8 cellular contexts compared by ENCODE assay signal in genomic region chr4:118278473-118279274, GRCh38.
DNase-seq lines count a peak whose midpoint lies in the region; ATAC-seq and TF ChIP-seq lines count a peak whose summit lies in the region.

No MANE protein-coding gene starts in this region.

- H3K4me1 ChIP-seq in mucosa of rectum (ENCODE audit: control insufficient read depth in 2 of 2, insufficient read depth in 2 of 2, low read length in 2 of 2), result peaks cover 26 to 28% of the 10 kb centered on the region in 2 donors

- TF ChIP-seq POLR2A in erythroblast (IDR thresholded peaks at IDR 0.05; ENCODE audit: low read length), result peak; percentile 99

- no peak for TF ChIP-seq RAD21 in Ishikawa (IDR thresholded peaks at IDR 0.05; ENCODE audit: low read depth)

- H3K27ac ChIP-seq in mucosa of rectum (ENCODE audit: low read depth in 2 of 2, low read length in 2 of 2), result peak overlapping the region; percentile 91 to 93

- H3K27me3 ChIP-seq in mucosa of rectum (ENCODE audit: control insufficient read depth in 2 of 2, insufficient read depth in 2 of 2, low read length in 2 of 2), result no peaks in the 10 kb centered on the region

- H3K4me3 ChIP-seq in mucosa of rectum (ENCODE audit: low read length in 2 of 2), result peak overlapping the region; percentile 75 to 96

- peak overlapping the region; percentile 86 to 97 for H3K9ac ChIP-seq in mucosa of rectum (ENCODE audit: low read depth in 1 of 2, low read length in 2 of 2)

- peak; percentile 86 for ATAC-seq in GM21619 (IDR thresholded peaks at IDR 0.05; ENCODE audit: unreplicated experiment)

- H3K36me3 ChIP-seq in mucosa of rectum (ENCODE audit: control insufficient read depth in 2 of 2, insufficient read depth in 2 of 2, low read length in 2 of 2), result peaks cover 6 to 7% of the 10 kb centered on the region in 2 donors

- peak; percentile 47; the same call in 1 of the 2 replicates for TF ChIP-seq EP300 in Ishikawa (IDR thresholded peaks at IDR 0.05; ENCODE audit: borderline replicate concordance)

- no peaks in the 10 kb centered on the region for H3K9me3 ChIP-seq in mucosa of rectum (ENCODE audit: control insufficient read depth in 2 of 2, low read length in 2 of 2)

- DNase-seq in DMS153 treated with DMSO at 0.1 percent for 48 hours (lab: John Stamatoyannopoulos, UW; ENCODE audit: unreplicated experiment) (peak; percentile 93), OCI-M2 (lab: John Stamatoyannopoulos, UW; ENCODE audit: unreplicated experiment) (peak; percentile 32), erythroblast (lab: John Stamatoyannopoulos, UW) (peak; percentile 94 to 95)
- DNase-seq in activated T-cell treated with anti-CD3 and anti-CD28 coated beads, Interleukin-2, amount 50 U/mL, for 1 hour, result peak; percentile 95
- DNase-seq in stimulated activated CD8-positive, alpha-beta memory T cell treated with anti-CD3 and anti-CD28 coated beads, Interleukin-4, amount 100 ng/mL, for 48 hours, result peak; percentile 97

TF ChIP-seq in Ishikawa, 13 proteins besides CTCF, POLR2A, EP300 and RAD21:
- peak; percentile 53; the same call in 1 of the 2 replicates for TF ChIP-seq YY1 (IDR thresholded peaks at IDR 0.05; ENCODE audit: low read depth)
- peak; percentile 78 for TF ChIP-seq CREB1 (IDR thresholded peaks at IDR 0.05; ENCODE audit: low read depth)
- TF ChIP-seq USF1 (IDR thresholded peaks at IDR 0.05), result peak; percentile 85
- TF ChIP-seq REST (IDR thresholded peaks at IDR 0.05; ENCODE audit: low read depth), result no peak
- peak; percentile 14; the same call in 1 of the 2 replicates for TF ChIP-seq FOXM1 (IDR thresholded peaks at IDR 0.05; ENCODE audit: borderline replicate concordance, low read depth)
- peak; percentile 96 for TF ChIP-seq TAF1 (IDR thresholded peaks at IDR 0.05; ENCODE audit: low read depth)
- TF ChIP-seq NFIC (IDR thresholded peaks at IDR 0.05), result peak; percentile 19; the same call in 1 of the 2 replicates
- TF ChIP-seq EGR1 (IDR thresholded peaks at IDR 0.05), result peak; percentile 16; the same call in 1 of the 2 replicates
- TF ChIP-seq TEAD4 (IDR thresholded peaks at IDR 0.05), result peak; percentile 22; the same call in 1 of the 2 replicates
- no peak for TF ChIP-seq ZBTB7A (IDR thresholded peaks at IDR 0.05; ENCODE audit: low read depth)
- peak; percentile 57 for TF ChIP-seq TCF12 (IDR thresholded peaks at IDR 0.05; ENCODE audit: low read depth)
- TF ChIP-seq CEBPB (IDR thresholded peaks at IDR 0.05), result no peak; the same call in 1 of the 2 replicates
- TF ChIP-seq MAX (IDR thresholded peaks at IDR 0.05), result peak; percentile 91

Comparison
In these comparisons a context has a peak if more than half of its experiments do, and no peak if none do; other contexts are left out.
1. Peak in every context shown above with its lines: DNase-seq, ATAC-seq, H3K4me3 ChIP-seq and H3K27ac ChIP-seq.
2. DNase-seq: peak in every context shown above with its lines; median percentile 97 in stimulated activated CD8-positive, alpha-beta memory T cell treated with anti-CD3 and anti-CD28 coated beads, Interleukin-4, amount 100 ng/mL, for 48 hours; 95 in activated T-cell treated with anti-CD3 and anti-CD28 coated beads, Interleukin-2, amount 50 U/mL, for 1 hour; 94 in erythroblast; 93 in DMS153 treated with DMSO at 0.1 percent for 48 hours; 32 in OCI-M2.